In genomic region chr5:157893611-157894010, GRCh38 we compare ENCODE assay signal across 11 cellular contexts.
"Had no signal": no experiment of that assay in that cellular context is flagged by ENCODE, and none has a peak within 500 bp of the region (broad histone marks: within the 10 kb centered on the region; RNA-seq: fewer than 3 reads in every experiment).

No MANE protein-coding gene starts in this region.

- FAIRE-seq: H1, H54 had no signal

- H3K4me1 ChIP-seq: HAP-1 had no signal

- H3K4me2 ChIP-seq: GM23338 had no signal

- H3K36me3 ChIP-seq: HAP-1 had no signal

- DNase-seq: GM23248, GOT3, H7, H9, HCEC 1CT, HFFc6 had no signal

- H3K27ac ChIP-seq: GM23248 had no signal

- H3K4me3 ChIP-seq: GM23248, GM23338, HAP-1 had no signal

- H3K9ac ChIP-seq: GM23248 had no signal

- ATAC-seq: GM23338, HCT116 had no signal

- H3K9me3 ChIP-seq: HAP-1 had no signal

- H2AFZ ChIP-seq: GM23248, GM23338 had no signal
